ENCODE assay signal across 8 cellular contexts in the genomic region with DNA sequence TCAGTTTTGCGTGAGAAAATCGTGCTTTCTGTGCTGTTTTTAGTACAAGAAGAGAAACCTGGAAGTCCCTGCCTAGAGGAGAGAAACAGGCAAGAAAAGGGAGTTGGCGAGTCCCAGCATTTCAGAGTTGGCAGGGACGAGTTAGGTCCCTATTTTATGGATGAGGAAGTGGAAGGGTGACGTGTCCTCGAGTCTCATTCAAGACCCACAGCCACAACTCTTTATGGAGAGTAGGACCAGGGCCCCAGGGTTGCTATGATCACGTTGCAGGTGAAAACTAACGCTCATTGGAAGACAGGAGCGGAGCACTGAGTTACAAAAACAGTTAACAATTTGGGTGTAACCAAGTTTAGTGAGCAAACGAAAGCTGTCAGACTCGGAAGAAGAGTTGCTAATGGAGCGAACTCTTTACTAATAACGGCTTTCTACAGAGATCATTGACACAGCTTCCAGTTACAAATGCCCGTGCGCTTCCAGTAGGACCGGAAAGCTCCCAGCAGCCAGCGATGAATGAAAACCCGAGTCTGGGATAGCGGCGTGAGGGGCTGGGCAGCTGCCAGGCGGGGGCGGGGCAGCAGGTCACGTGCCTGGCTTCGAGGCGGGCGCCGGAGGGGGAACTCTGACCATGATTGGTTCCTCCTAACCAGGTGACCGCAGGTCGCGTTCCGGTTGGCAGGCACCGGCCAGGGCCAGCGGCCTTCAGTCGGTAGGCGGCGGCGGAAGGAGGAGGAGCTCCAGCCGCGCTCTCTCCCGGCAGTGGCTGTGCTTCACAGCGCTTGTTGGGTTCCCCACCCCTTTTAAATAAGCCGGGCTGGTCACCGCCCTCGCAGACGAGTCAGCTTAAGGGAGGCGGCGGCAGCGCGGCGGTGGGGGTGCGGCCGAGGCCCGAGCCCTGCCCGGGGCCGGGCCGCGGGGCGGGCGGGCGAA. TPM values are rescaled to one million over a fixed set of nuclear protein-coding genes. Genes with fewer than 3 reads are reported as not detected.
A peak's percentile ranks its signal among the peaks of the same experiment; 100 is the strongest.
DNase-seq lines count a peak whose midpoint lies in the region; ATAC-seq and TF ChIP-seq lines count a peak whose summit lies in the region.

A gene (plus strand): TSS at position 827 of the 927 bp plus-strand sequence. CDS start 257 bp downstream, outside the sequence.

- POLR2A ChIA-PET in WTC11 (lab: Charles Lee): interaction anchor here (0.6 to 2.1 kb wide), 30 partner anchors 9 to 545 kb away, joined by 3 to 22 read pairs (median 4); a partner anchor contains a TSS

- CTCF ChIA-PET in WTC11 (lab: Charles Lee): interaction anchor here (0.6 to 2.4 kb wide), 8 partner anchors 9 to 329 kb away, joined by 3 to 33 read pairs (median 5); a partner anchor contains a TSS

- H3K36me3 Mint-ChIP-seq in WTC11 (peaks cover 16% of the 10 kb centered on the region), immature natural killer cell (peaks cover 0 to 4% (median 0%) of the 10 kb centered on the region in 3 donors)

- H3K9me3 Mint-ChIP-seq in WTC11: no peaks in the 10 kb centered on the region
- no peaks in the 10 kb centered on the region for H3K9me3 Mint-ChIP-seq in immature natural killer cell

- peak; percentile 98 for ATAC-seq in GM18873 (IDR thresholded peaks at IDR 0.05; ENCODE audit: low FRiP score, unreplicated experiment)
- peak; percentile 97 for ATAC-seq in HG03139 (IDR thresholded peaks at IDR 0.05; ENCODE audit: unreplicated experiment)
- peak; percentile 98 for ATAC-seq in WTC11

- DNase-seq in ACHN: peak; percentile 99
- DNase-seq in NCI-H2227 (lab: John Stamatoyannopoulos, UW; ENCODE audit: unreplicated experiment): peak; percentile 100
- peak; percentile 99 for DNase-seq in WTC11 (ENCODE audit: low spot score)
- DNase-seq in central memory CD4-positive, alpha-beta T cell: peak; percentile 98
- peak; percentile 97 to 98 (median 98) for DNase-seq in immature natural killer cell
- DNase-seq in smooth muscle cell of the brain vasculature (ENCODE audit: low read depth, low spot score): peak; percentile 97

- H3K27ac Mint-ChIP-seq in WTC11 (peak within 1 kb of the TSS; percentile 94), immature natural killer cell (peak within 1 kb of the TSS; percentile 84 to 97 (median 90))

- in situ Hi-C loops in ACHN (cut with HindIII; ENCODE audit: low pct_ligation_motif_present, low pct_unique_long_range_greater_than_20kb, low sequenced_read_pairs): no loop called here

- H3K4me3 Mint-ChIP-seq in WTC11 (peak within 1 kb of the TSS; percentile 99), immature natural killer cell (peak within 1 kb of the TSS; percentile 95 to 99 (median 97))

- H3K27me3 Mint-ChIP-seq in WTC11 (ENCODE audit: low read depth): no peaks in the 10 kb centered on the region
- H3K27me3 Mint-ChIP-seq in immature natural killer cell (ENCODE audit: low read depth in 3 of 3): peaks cover 3 to 17% (median 12%) of the 10 kb centered on the region in 3 donors

- TF ChIP-seq CTCF in WTC11 (IDR thresholded peaks at IDR 0.05): no peak

- H3K4me1 Mint-ChIP-seq in WTC11 (peaks cover 27% of the 10 kb centered on the region), immature natural killer cell (peaks cover 20 to 29% of the 10 kb centered on the region in 2 donors)

TF ChIP-seq in WTC11, 78 proteins besides CTCF, POLR2A, EP300 and RAD21 (continues in another document):
- TF ChIP-seq GABPB1 (CRISPR knock-in tag; IDR thresholded peaks at IDR 0.05): peak; percentile 43; the same call in 1 of the 2 replicates
- no peak for TF ChIP-seq NR3C1 (CRISPR knock-in tag; conservative IDR thresholded peaks at IDR 0.05; ENCODE audit: low read depth)
- peak; percentile 41; the same call in 1 of the 2 replicates for TF ChIP-seq TEAD1 (CRISPR knock-in tag; IDR thresholded peaks at IDR 0.05)
- TF ChIP-seq EMX1 (CRISPR knock-in tag; IDR thresholded peaks at IDR 0.05): no peak
- no peak for TF ChIP-seq ZNF396 (CRISPR knock-in tag; IDR thresholded peaks at IDR 0.05; ENCODE audit: borderline replicate concordance)
- TF ChIP-seq, protein P1, sequence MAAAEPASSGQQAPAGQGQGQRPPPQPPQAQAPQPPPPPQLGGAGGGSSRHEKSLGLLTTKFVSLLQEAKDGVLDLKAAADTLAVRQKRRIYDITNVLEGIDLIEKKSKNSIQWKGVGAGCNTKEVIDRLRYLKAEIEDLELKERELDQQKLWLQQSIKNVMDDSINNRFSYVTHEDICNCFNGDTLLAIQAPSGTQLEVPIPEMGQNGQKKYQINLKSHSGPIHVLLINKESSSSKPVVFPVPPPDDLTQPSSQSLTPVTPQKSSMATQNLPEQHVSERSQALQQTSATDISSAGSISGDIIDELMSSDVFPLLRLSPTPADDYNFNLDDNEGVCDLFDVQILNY (CRISPR knock-in tag; IDR thresholded peaks at IDR 0.05): no peak
- no peak for TF ChIP-seq FOXK1 (CRISPR knock-in tag; IDR thresholded peaks at IDR 0.05)
- TF ChIP-seq MYBL2 (CRISPR knock-in tag; IDR thresholded peaks at IDR 0.05): no peak
- TF ChIP-seq NFYB (CRISPR knock-in tag; conservative IDR thresholded peaks at IDR 0.05; ENCODE audit: low read depth): peak; percentile 73
- TF ChIP-seq, protein P2, sequence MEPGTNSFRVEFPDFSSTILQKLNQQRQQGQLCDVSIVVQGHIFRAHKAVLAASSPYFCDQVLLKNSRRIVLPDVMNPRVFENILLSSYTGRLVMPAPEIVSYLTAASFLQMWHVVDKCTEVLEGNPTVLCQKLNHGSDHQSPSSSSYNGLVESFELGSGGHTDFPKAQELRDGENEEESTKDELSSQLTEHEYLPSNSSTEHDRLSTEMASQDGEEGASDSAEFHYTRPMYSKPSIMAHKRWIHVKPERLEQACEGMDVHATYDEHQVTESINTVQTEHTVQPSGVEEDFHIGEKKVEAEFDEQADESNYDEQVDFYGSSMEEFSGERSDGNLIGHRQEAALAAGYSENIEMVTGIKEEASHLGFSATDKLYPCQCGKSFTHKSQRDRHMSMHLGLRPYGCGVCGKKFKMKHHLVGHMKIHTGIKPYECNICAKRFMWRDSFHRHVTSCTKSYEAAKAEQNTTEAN (CRISPR knock-in tag; IDR thresholded peaks at IDR 0.05): no peak
- TF ChIP-seq, protein P3, sequence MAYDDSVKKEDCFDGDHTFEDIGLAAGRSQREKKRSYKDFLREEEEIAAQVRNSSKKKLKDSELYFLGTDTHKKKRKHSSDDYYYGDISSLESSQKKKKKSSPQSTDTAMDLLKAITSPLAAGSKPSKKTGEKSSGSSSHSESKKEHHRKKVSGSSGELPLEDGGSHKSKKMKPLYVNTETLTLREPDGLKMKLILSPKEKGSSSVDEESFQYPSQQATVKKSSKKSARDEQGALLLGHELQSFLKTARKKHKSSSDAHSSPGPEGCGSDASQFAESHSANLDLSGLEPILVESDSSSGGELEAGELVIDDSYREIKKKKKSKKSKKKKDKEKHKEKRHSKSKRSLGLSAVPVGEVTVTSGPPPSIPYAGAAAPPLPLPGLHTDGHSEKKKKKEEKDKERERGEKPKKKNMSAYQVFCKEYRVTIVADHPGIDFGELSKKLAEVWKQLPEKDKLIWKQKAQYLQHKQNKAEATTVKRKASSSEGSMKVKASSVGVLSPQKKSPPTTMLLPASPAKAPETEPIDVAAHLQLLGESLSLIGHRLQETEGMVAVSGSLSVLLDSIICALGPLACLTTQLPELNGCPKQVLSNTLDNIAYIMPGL (CRISPR knock-in tag; IDR thresholded peaks at IDR 0.05): no peak
- TF ChIP-seq SOX15 (CRISPR knock-in tag; IDR thresholded peaks at IDR 0.05): no peak
- no peak for TF ChIP-seq FOXP1 (CRISPR knock-in tag; IDR thresholded peaks at IDR 0.05; ENCODE audit: borderline replicate concordance)
- TF ChIP-seq, protein P4, sequence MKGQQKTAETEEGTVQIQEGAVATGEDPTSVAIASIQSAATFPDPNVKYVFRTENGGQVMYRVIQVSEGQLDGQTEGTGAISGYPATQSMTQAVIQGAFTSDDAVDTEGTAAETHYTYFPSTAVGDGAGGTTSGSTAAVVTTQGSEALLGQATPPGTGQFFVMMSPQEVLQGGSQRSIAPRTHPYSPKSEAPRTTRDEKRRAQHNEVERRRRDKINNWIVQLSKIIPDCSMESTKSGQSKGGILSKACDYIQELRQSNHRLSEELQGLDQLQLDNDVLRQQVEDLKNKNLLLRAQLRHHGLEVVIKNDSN (CRISPR knock-in tag; IDR thresholded peaks at IDR 0.05): peak; percentile 98
- TF ChIP-seq, protein P5, sequence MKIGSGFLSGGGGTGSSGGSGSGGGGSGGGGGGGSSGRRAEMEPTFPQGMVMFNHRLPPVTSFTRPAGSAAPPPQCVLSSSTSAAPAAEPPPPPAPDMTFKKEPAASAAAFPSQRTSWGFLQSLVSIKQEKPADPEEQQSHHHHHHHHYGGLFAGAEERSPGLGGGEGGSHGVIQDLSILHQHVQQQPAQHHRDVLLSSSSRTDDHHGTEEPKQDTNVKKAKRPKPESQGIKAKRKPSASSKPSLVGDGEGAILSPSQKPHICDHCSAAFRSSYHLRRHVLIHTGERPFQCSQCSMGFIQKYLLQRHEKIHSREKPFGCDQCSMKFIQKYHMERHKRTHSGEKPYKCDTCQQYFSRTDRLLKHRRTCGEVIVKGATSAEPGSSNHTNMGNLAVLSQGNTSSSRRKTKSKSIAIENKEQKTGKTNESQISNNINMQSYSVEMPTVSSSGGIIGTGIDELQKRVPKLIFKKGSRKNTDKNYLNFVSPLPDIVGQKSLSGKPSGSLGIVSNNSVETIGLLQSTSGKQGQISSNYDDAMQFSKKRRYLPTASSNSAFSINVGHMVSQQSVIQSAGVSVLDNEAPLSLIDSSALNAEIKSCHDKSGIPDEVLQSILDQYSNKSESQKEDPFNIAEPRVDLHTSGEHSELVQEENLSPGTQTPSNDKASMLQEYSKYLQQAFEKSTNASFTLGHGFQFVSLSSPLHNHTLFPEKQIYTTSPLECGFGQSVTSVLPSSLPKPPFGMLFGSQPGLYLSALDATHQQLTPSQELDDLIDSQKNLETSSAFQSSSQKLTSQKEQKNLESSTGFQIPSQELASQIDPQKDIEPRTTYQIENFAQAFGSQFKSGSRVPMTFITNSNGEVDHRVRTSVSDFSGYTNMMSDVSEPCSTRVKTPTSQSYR (CRISPR knock-in tag; IDR thresholded peaks at IDR 0.05): no peak
- TF ChIP-seq SMAD4 (CRISPR knock-in tag; IDR thresholded peaks at IDR 0.05): no peak

RNA-seq across cellular contexts. Expression of the gene that starts here (rescaled TPM):
- total RNA-seq in WTC11 (2021): 26.6 to 31.6 TPM (median 28.1 TPM) in 3 replicates
- polyA plus RNA-seq in immature natural killer cell: 1 to 10 TPM in 2 of 3 donors, under 1 TPM in 1; 0.32 to 1.6 (median 1.3) TPM

Comparison
In these comparisons a context has a peak if more than half of its experiments do, and no peak if none do; other contexts are left out.
1. Peak in every context shown above with its lines: DNase-seq and ATAC-seq.